In genomic region chr3:147943265-147943945, GRCh38 we compare ENCODE assay signal across 11 cellular contexts.
DNase-seq lines count a peak whose midpoint lies in the region; ATAC-seq, FAIRE-seq and TF ChIP-seq lines count a peak whose summit lies in the region.
"Had no signal": no experiment of that assay in that cellular context is flagged by ENCODE, and none has a peak within 500 bp of the region (broad histone marks: within the 10 kb centered on the region; RNA-seq: fewer than 3 reads in every experiment).

No MANE protein-coding gene starts in this region.

- intact Hi-C loops in PC-3 (cut with micrococcal nuclease) (no loop called here), kidney (cut with DNase I) (no loop called here)

- H3K79me2 ChIP-seq in PC-3 (ENCODE audit: low read length) = no peaks in the 10 kb centered on the region

- H4K20me1 ChIP-seq in PC-3 (ENCODE audit: low read length) = no peaks in the 10 kb centered on the region

- no peaks in the 10 kb centered on the region for H3K36me3 Mint-ChIP-seq in activated naive CD4-positive, alpha-beta T cell treated with anti-CD3 and anti-CD28 coated beads, Interleukin-2, amount 50 U/mL, for 72 hours

- FAIRE-seq in kidney (lab: Jason Lieb, UNC) = no peak
- FAIRE-seq: GM18507, H1 had no signal

- H3K4me1 ChIP-seq in PC-3 (ENCODE audit: insufficient read depth, low read length) = peaks cover 26% of the 10 kb centered on the region
- peaks cover 4 to 29% of the 10 kb centered on the region in 2 donors for H3K4me1 ChIP-seq in neuronal stem cell (ENCODE audit: control insufficient read depth in 2 of 2, insufficient read depth in 1 of 2, low read depth in 1 of 2, low read length in 2 of 2)
- no peaks in the 10 kb centered on the region for H3K4me1 ChIP-seq in kidney (ENCODE audit: control insufficient read depth in 1 of 2, insufficient read depth in 1 of 2, low read depth in 1 of 2, low read length in 2 of 2)
- no peaks in the 10 kb centered on the region for H3K4me1 ChIP-seq in Peyer's patch

- no CpG with 5 or more reads among the region's 2 CpGs for WGBS in neuronal stem cell (ENCODE audit: extremely low coverage in 2 of 2, insufficient read length in 2 of 2, insufficient replicate concordance in 1 of 2), 2 donors

- no peak overlapping the region for H3K23ac ChIP-seq in neuronal stem cell (ENCODE audit: low read depth, low read length, poor library complexity)

- no peaks in the 10 kb centered on the region for H3K79me1 ChIP-seq in neuronal stem cell (ENCODE audit: low read depth, low read length)

- CTCF ChIA-PET in PC-3 (lab: Charles Lee) = no interaction called here

- no peak overlapping the region for H2AK5ac ChIP-seq in neuronal stem cell (ENCODE audit: low read depth, low read length)

- peak; percentile 71 for ATAC-seq in PC-3
- no peak for ATAC-seq in activated naive CD4-positive, alpha-beta T cell treated with anti-CD3 and anti-CD28 coated beads, Interleukin-2, amount 50 U/mL, for 72 hours

- no peak overlapping the region for H3K27ac Mint-ChIP-seq in activated naive CD4-positive, alpha-beta T cell treated with anti-CD3 and anti-CD28 coated beads, Interleukin-2, amount 50 U/mL, for 72 hours

- no peak overlapping the region for H2BK5ac ChIP-seq in neuronal stem cell (ENCODE audit: low read length)

- H2AFZ ChIP-seq in PC-3 (ENCODE audit: low read length) = peak overlapping the region; percentile 42
- H2AFZ ChIP-seq in neuronal stem cell (ENCODE audit: low read length) = peak overlapping the region; percentile 43

- POLR2A ChIA-PET in PC-3 (lab: Charles Lee; ENCODE audit: unreplicated experiment) = no interaction called here

- no peak for TF ChIP-seq POLR2A in Peyer's patch (IDR thresholded peaks at IDR 0.05)

- TF ChIP-seq CTCF in AG09319 (IDR thresholded peaks at IDR 0.05; ENCODE audit: low read depth, low read length) (no peak), PC-3 (conservative IDR thresholded peaks at IDR 0.05; ENCODE audit: low read depth, low read length) (no peak), kidney (IDR thresholded peaks at IDR 0.05; ENCODE audit: borderline replicate concordance, extremely low read depth, insufficient read depth) (no peak), Peyer's patch (IDR thresholded peaks at IDR 0.05) (no peak)

- no peak overlapping the region for H3K14ac ChIP-seq in neuronal stem cell (ENCODE audit: low read length)

- no peaks in the 10 kb centered on the region for H3F3A ChIP-seq in PC-3 (ENCODE audit: low read length, unreplicated experiment)

- no peak overlapping the region for H4K8ac ChIP-seq in neuronal stem cell (ENCODE audit: low read depth, low read length)

- BruUV-seq in PC-3 (replicated peaks; lab: Mats Ljungman, UMichigan) = no TSS peak

- H3K4ac ChIP-seq in neuronal stem cell (ENCODE audit: low read length) = no peak overlapping the region

- peak overlapping the region; percentile 20; the same call in 1 of the 2 replicates for H3K4me3 ChIP-seq in PC-3 (ENCODE audit: low read length)
- no peak overlapping the region for H3K4me3 ChIP-seq in neuronal stem cell (ENCODE audit: low read length in 2 of 2)
- no peak overlapping the region for H3K4me3 ChIP-seq in kidney (ENCODE audit: low read length in 2 of 2)
- no peak overlapping the region for H3K4me3 ChIP-seq in Peyer's patch

- peaks cover 0 to 11% of the 10 kb centered on the region in 2 donors for H3K9me3 Mint-ChIP-seq in activated naive CD4-positive, alpha-beta T cell treated with anti-CD3 and anti-CD28 coated beads, Interleukin-2, amount 50 U/mL, for 72 hours

- H2BK120ac ChIP-seq in neuronal stem cell (ENCODE audit: low read depth, low read length) = no peak overlapping the region

- peak; percentile 47 for DNase-seq in AG09319 (ENCODE audit: extremely low read depth, low read depth)
- DNase-seq in PC-3 = peak; percentile 77
- DNase-seq in epithelial cell of prostate (ENCODE audit: low read depth, low spot score) = peak; percentile 27
- no peak for DNase-seq in neuronal stem cell (ENCODE audit: low spot score)
- DNase-seq in activated naive CD4-positive, alpha-beta T cell treated with anti-CD3 and anti-CD28 coated beads, Interleukin-2, amount 50 U/mL, for 72 hours (ENCODE audit: low spot score in 2 of 2) = no peak
- DNase-seq in kidney = no peak
- DNase-seq in NCI-H146 treated with DMSO at 0.1 percent for 48 hours (lab: John Stamatoyannopoulos, UW; ENCODE audit: unreplicated experiment) = no peak
- DNase-seq in Peyer's patch = no peak
- DNase-seq: left cardiac atrium had no signal

- H3K4me2 ChIP-seq in PC-3 (ENCODE audit: low read length) = peak overlapping the region; percentile 71
- H3K4me2 ChIP-seq in neuronal stem cell (ENCODE audit: insufficient read depth, low read length, poor library complexity, severe bottlenecking) = peak overlapping the region; percentile 18

- H2BK15ac ChIP-seq in neuronal stem cell (ENCODE audit: low read length) = no peak overlapping the region

- H3K36me3 ChIP-seq in PC-3 (ENCODE audit: low read depth, low read length) (no peaks in the 10 kb centered on the region), neuronal stem cell (replicated peaks in 1 of 2; ENCODE audit: control insufficient read depth in 2 of 2, insufficient read depth in 2 of 2, low read length in 2 of 2) (no peaks in the 10 kb centered on the region), kidney (ENCODE audit: control insufficient read depth in 1 of 2, insufficient read depth in 2 of 2, low read length in 2 of 2) (no peaks in the 10 kb centered on the region), Peyer's patch (no peaks in the 10 kb centered on the region)

- H4K91ac ChIP-seq in neuronal stem cell (ENCODE audit: low read depth, low read length, poor library complexity) = no peak overlapping the region

- no peaks in the 10 kb centered on the region for H3K9me2 ChIP-seq in PC-3 (replicated peaks; ENCODE audit: low read length)

- H3K9me3 ChIP-seq in PC-3 (ENCODE audit: low read length) (no peaks in the 10 kb centered on the region), neuronal stem cell (replicated peaks in 1 of 2; ENCODE audit: control insufficient read depth in 2 of 2, insufficient read depth in 1 of 2, low read depth in 1 of 2, low read length in 2 of 2) (no peaks in the 10 kb centered on the region), kidney (ENCODE audit: control insufficient read depth in 1 of 2, low read length in 2 of 2) (no peaks in the 10 kb centered on the region), Peyer's patch (no peaks in the 10 kb centered on the region)

- H3K27ac ChIP-seq in PC-3 (ENCODE audit: low read length) (peak overlapping the region; percentile 91), epithelial cell of prostate (peak overlapping the region; percentile 60), neuronal stem cell (replicated peaks; ENCODE audit: low read length) (no peak overlapping the region), kidney (ENCODE audit: low read depth in 2 of 2, low read length in 2 of 2) (no peak overlapping the region), Peyer's patch (no peak overlapping the region)

- H3K18ac ChIP-seq in neuronal stem cell (ENCODE audit: low read length) = no peak overlapping the region

- no peaks in the 10 kb centered on the region for H3K27me3 ChIP-seq in PC-3 (ENCODE audit: low read length)
- H3K27me3 ChIP-seq in neuronal stem cell (ENCODE audit: control insufficient read depth in 3 of 3, insufficient read depth in 3 of 3, low read depth in 1 of 3, low read length in 3 of 3) = no peaks in the 10 kb centered on the region
- H3K27me3 ChIP-seq in Peyer's patch = no peaks in the 10 kb centered on the region

- H3K9ac ChIP-seq in PC-3 (ENCODE audit: low read length) (peak overlapping the region; percentile 60), neuronal stem cell (ENCODE audit: low read depth, low read length, poor library complexity) (no peak overlapping the region), kidney (ENCODE audit: low read length in 2 of 2) (no peak overlapping the region)

- H2BK12ac ChIP-seq in neuronal stem cell (ENCODE audit: low read length) = no peak overlapping the region

Comparison
In these comparisons a context has a peak if more than half of its experiments do, and no peak if none do; other contexts are left out.
1. DNase-seq: peak in AG09319 (single experiment), PC-3 (single experiment) and epithelial cell of prostate (single experiment); none in neuronal stem cell (single experiment), activated naive CD4-positive, alpha-beta T cell treated with anti-CD3 and anti-CD28 coated beads, Interleukin-2, amount 50 U/mL, for 72 hours (0 of 2), kidney (single experiment), NCI-H146 treated with DMSO at 0.1 percent for 48 hours (single experiment) and Peyer's patch (0 of 3).
2. H3K27ac ChIP-seq: peak in PC-3 (single experiment) and epithelial cell of prostate (single experiment); none in neuronal stem cell (single experiment), kidney (0 of 2) and Peyer's patch (0 of 4).